ENCODE assay signal across 10 cellular contexts in genomic region chr19:16095071-16095571, GRCh38. TPM values are rescaled to one million over a fixed set of nuclear protein-coding genes. Genes with fewer than 3 reads are reported as not detected.
DNase-seq lines count a peak whose midpoint lies in the region; ATAC-seq and TF ChIP-seq lines count a peak whose summit lies in the region.
"Had no signal": no experiment of that assay in that cellular context is flagged by ENCODE, and none has a peak within 500 bp of the region (broad histone marks: within the 10 kb centered on the region; RNA-seq: fewer than 3 reads in every experiment).

No MANE protein-coding gene starts in this region.

- H3K4me3 ChIP-seq in neural progenitor cell: no peak overlapping the region

- no peak overlapping the region for H3K9ac ChIP-seq in neural progenitor cell

- no peak overlapping the region for H3K4me2 ChIP-seq in neural progenitor cell

- peaks cover 49% of the 10 kb centered on the region for H3K4me1 Mint-ChIP-seq in activated CD8-positive, alpha-beta T cell treated with anti-CD3 and anti-CD28 coated beads, Interleukin-2, amount 10 ng/mL, durations not matched to agents 7 days and 5 days (ENCODE audit: low read depth)
- H3K4me1 Mint-ChIP-seq in neural progenitor cell: peaks cover 4% of the 10 kb centered on the region

- POLR2A ChIA-PET in activated CD8-positive, alpha-beta T cell treated with anti-CD3 and anti-CD28 coated beads, Interleukin-2, amount 10 ng/mL, durations not matched to agents 7 days and 5 days (lab: Charles Lee): interaction anchor here (0.6 to 4.7 kb wide), 7 partner anchors 9 to 109 kb away, joined by 3 to 28 read pairs (median 5); partner anchors contain the start of genes RAB8A and TPM4

- no peaks in the 10 kb centered on the region for H3F3A ChIP-seq in neural progenitor cell (ENCODE audit: low read depth)

- intact Hi-C loops in left ventricle myocardium superior (cut with micrococcal nuclease): no loop called here

- no peaks in the 10 kb centered on the region for H4K20me1 ChIP-seq in neural progenitor cell (ENCODE audit: low read depth)

- no peak overlapping the region for H3K4me3 Mint-ChIP-seq in activated CD8-positive, alpha-beta T cell treated with anti-CD3 and anti-CD28 coated beads, Interleukin-2, amount 10 ng/mL, durations not matched to agents 7 days and 5 days
- no peak overlapping the region for H3K4me3 Mint-ChIP-seq in neural progenitor cell

- peaks cover 10% of the 10 kb centered on the region for H3K36me3 ChIP-seq in neural progenitor cell

- peak; percentile 65 for ATAC-seq in activated CD8-positive, alpha-beta T cell treated with anti-CD3 and anti-CD28 coated beads, Interleukin-2, amount 10 ng/mL, durations not matched to agents 7 days and 5 days
- peak; percentile 56 for ATAC-seq in left ventricle myocardium superior
- no peak for ATAC-seq in HG02840 (IDR thresholded peaks at IDR 0.05; ENCODE audit: low FRiP score, unreplicated experiment)

- H3K9me3 Mint-ChIP-seq in activated CD8-positive, alpha-beta T cell treated with anti-CD3 and anti-CD28 coated beads, Interleukin-2, amount 10 ng/mL, durations not matched to agents 7 days and 5 days (ENCODE audit: insufficient read depth): no peaks in the 10 kb centered on the region
- no peaks in the 10 kb centered on the region for H3K9me3 Mint-ChIP-seq in neural progenitor cell

- peak; percentile 20 for TF ChIP-seq POLR2A in GM18951 (IDR thresholded peaks at IDR 0.05; ENCODE audit: extremely low read depth, insufficient read depth, insufficient read length)

- no peaks in the 10 kb centered on the region for H3K79me2 ChIP-seq in neural progenitor cell (ENCODE audit: low read depth)

- no peak for TF ChIP-seq CTCF in neural progenitor cell (IDR thresholded peaks at IDR 0.05)

- no peaks in the 10 kb centered on the region for H3K4me1 ChIP-seq in neural progenitor cell

- no peak overlapping the region for H2AFZ ChIP-seq in neural progenitor cell (replicated peaks)

- no peaks in the 10 kb centered on the region for H3K9me3 ChIP-seq in neural progenitor cell (ENCODE audit: low read depth)

- in situ Hi-C loops in GM18951 (cut with MboI; ENCODE audit: low sequenced_read_pairs, unreplicated experiment): no loop called here

- H3K27me3 ChIP-seq in neural progenitor cell: no peaks in the 10 kb centered on the region

- CTCF ChIA-PET in activated CD8-positive, alpha-beta T cell treated with anti-CD3 and anti-CD28 coated beads, Interleukin-2, amount 10 ng/mL, durations not matched to agents 7 days and 5 days (lab: Charles Lee): interaction anchor here (0.6 to 3.4 kb wide), 15 partner anchors 10 to 969 kb away, joined by 3 to 31 read pairs (median 5); a partner anchor contains a TSS

- H3K27ac Mint-ChIP-seq in activated CD8-positive, alpha-beta T cell treated with anti-CD3 and anti-CD28 coated beads, Interleukin-2, amount 10 ng/mL, durations not matched to agents 7 days and 5 days: peak overlapping the region; percentile 67
- no peak overlapping the region for H3K27ac Mint-ChIP-seq in neural progenitor cell

- H3K36me3 Mint-ChIP-seq in activated CD8-positive, alpha-beta T cell treated with anti-CD3 and anti-CD28 coated beads, Interleukin-2, amount 10 ng/mL, durations not matched to agents 7 days and 5 days (ENCODE audit: low read depth): peaks cover 83% of the 10 kb centered on the region
- peaks cover 47% of the 10 kb centered on the region for H3K36me3 Mint-ChIP-seq in neural progenitor cell

- no peaks in the 10 kb centered on the region for H3K27me3 Mint-ChIP-seq in activated CD8-positive, alpha-beta T cell treated with anti-CD3 and anti-CD28 coated beads, Interleukin-2, amount 10 ng/mL, durations not matched to agents 7 days and 5 days (ENCODE audit: low read depth)
- peaks cover 4% of the 10 kb centered on the region for H3K27me3 Mint-ChIP-seq in neural progenitor cell (ENCODE audit: insufficient read depth, low read depth)

- no peak for DNase-seq in activated CD8-positive, alpha-beta T cell treated with anti-CD3 and anti-CD28 coated beads, Interleukin-2, amount 10 ng/mL, durations not matched to agents 7 days and 5 days
- no peak for DNase-seq in left ventricle myocardium superior
- DNase-seq in stimulated activated CD8-positive, alpha-beta memory T cell treated with anti-CD3 and anti-CD28 coated beads, Interleukin-4, amount 100 ng/mL, for 48 hours: peak; percentile 74
- DNase-seq in GDM1 (lab: John Stamatoyannopoulos, UW): no peak
- no peak for DNase-seq in neural progenitor cell (ENCODE audit: low spot score)
- DNase-seq in activated effector memory CD4-positive, alpha-beta T cell treated with Interleukin-2 at 50 U/mL for 16 hours: no peak
- DNase-seq: kidney glomerular epithelial cell, NCI-H1417 had no signal

- no peak overlapping the region for H3K27ac ChIP-seq in neural progenitor cell

RNA-seq across cellular contexts. Expression of gene RAB8A, which starts 16.6 kb away (rescaled TPM):
- 100 to 1,000 TPM; 156 to 167 TPM for total RNA-seq in activated CD8-positive, alpha-beta T cell treated with anti-CD3 and anti-CD28 coated beads, Interleukin-2, amount 10 ng/mL, durations not matched to agents 7 days and 5 days
- total RNA-seq in left ventricle myocardium superior (16.4 TPM), neural progenitor cell (ENCODE audit: low replicate concordance) (39.2 and 61.7 TPM in 2 replicates)

RNA-seq across cellular contexts. Expression of gene TPM4, which starts 18.8 kb away (rescaled TPM):
- total RNA-seq in activated CD8-positive, alpha-beta T cell treated with anti-CD3 and anti-CD28 coated beads, Interleukin-2, amount 10 ng/mL, durations not matched to agents 7 days and 5 days: 100 to 1,000 TPM; 424 to 436 TPM
- 72.6 TPM for total RNA-seq in left ventricle myocardium superior
- total RNA-seq in neural progenitor cell (ENCODE audit: low replicate concordance): 446 and 535 TPM in 2 replicates

RNA-seq across cellular contexts. Expression of gene HSH2D, which starts 48.4 kb away (rescaled TPM):
- total RNA-seq in activated CD8-positive, alpha-beta T cell treated with anti-CD3 and anti-CD28 coated beads, Interleukin-2, amount 10 ng/mL, durations not matched to agents 7 days and 5 days: 10 to 100 TPM; 83.6 to 84.3 TPM
- 0.37 TPM for total RNA-seq in left ventricle myocardium superior
- not detected in 2 replicates for total RNA-seq in neural progenitor cell (ENCODE audit: low replicate concordance)

Comparison
In these comparisons a context has a peak if more than half of its experiments do, and no peak if none do; other contexts are left out.
1. RNA of gene HSH2D, which starts 48.4 kb away (total RNA-seq): 83.6 to 84.3 TPM in activated CD8-positive, alpha-beta T cell treated with anti-CD3 and anti-CD28 coated beads, Interleukin-2, amount 10 ng/mL, durations not matched to agents 7 days and 5 days; 0.37 TPM in left ventricle myocardium superior (single experiment) and not detected in neural progenitor cell; every median in the first group is over 10 times any median in the second.